Comparison of ENCODE assay signal across 17 cellular contexts in genomic region chr14:63902375-63902976, GRCh38.
"Had no signal": no experiment of that assay in that cellular context is flagged by ENCODE, and none has a peak within 500 bp of the region (broad histone marks: within the 10 kb centered on the region; RNA-seq: fewer than 3 reads in every experiment).

No MANE protein-coding gene starts in this region.

- H3K4me3 Mint-ChIP-seq: activated CD8-positive, alpha-beta memory T cell treated with anti-CD3 and anti-CD28 coated beads, Interleukin-2, amount 10 ng/mL, durations not matched to agents 7 days and 5 days; activated naive CD8-positive, alpha-beta T cell; activated T-cell treated with anti-CD3 and anti-CD28 coated beads, Interleukin-2, amount 50 U/mL, for 24 hours; nephron had no signal

- H3K9me3 ChIP-seq: breast epithelium, mucosa of descending colon, sigmoid colon, suprapubic skin had no signal

- H3K27ac ChIP-seq: sigmoid colon, suprapubic skin had no signal

- H3K36me3 ChIP-seq: breast epithelium, sigmoid colon, suprapubic skin had no signal

- ATAC-seq: activated CD8-positive, alpha-beta memory T cell treated with anti-CD3 and anti-CD28 coated beads, Interleukin-2, amount 10 ng/mL, durations not matched to agents 7 days and 5 days; mucosa of descending colon; stimulated activated naive CD8-positive, alpha-beta T cell treated with anti-CD3 and anti-CD28 coated beads, Interleukin-15, Interleukin-2, amounts not matched to agents 100 U/mL and 50 U/mL, for 24 hours had no signal

- H3K27me3 ChIP-seq: breast epithelium, sigmoid colon, suprapubic skin had no signal

- DNase-seq: activated CD4-positive, alpha-beta T cell treated with anti-CD3 and anti-CD28 coated beads, Interleukin-2, amount 50 U/mL, for 4 hours; activated CD8-positive, alpha-beta memory T cell treated with anti-CD3 and anti-CD28 coated beads, Interleukin-2, amount 10 ng/mL, durations not matched to agents 7 days and 5 days; activated effector memory CD4-positive, alpha-beta T cell treated with Interleukin-2 at 50 U/mL for 16 hours; activated T-cell treated with anti-CD3 and anti-CD28 coated beads, Interleukin-2, amount 50 U/mL, for 24 hours; anterior cingulate cortex; hypothalamus; mucosa of descending colon; occipital lobe; sigmoid colon; stimulated activated CD4-positive, alpha-beta T cell treated with anti-CD3 and anti-CD28 coated beads, Interleukin-2, amount 100 ng/mL, for 48 hours; stimulated activated naive CD8-positive, alpha-beta T cell treated with anti-CD3 and anti-CD28 coated beads, Interleukin-15, Interleukin-2, amounts not matched to agents 100 U/mL and 50 U/mL, for 24 hours; T-helper 2 cell had no signal

- H3K4me1 ChIP-seq: breast epithelium had no signal

- H3K27me3 Mint-ChIP-seq: activated CD8-positive, alpha-beta memory T cell treated with anti-CD3 and anti-CD28 coated beads, Interleukin-2, amount 10 ng/mL, durations not matched to agents 7 days and 5 days; activated naive CD8-positive, alpha-beta T cell; activated T-cell treated with anti-CD3 and anti-CD28 coated beads, Interleukin-2, amount 50 U/mL, for 24 hours had no signal

- H3K27ac Mint-ChIP-seq: activated CD8-positive, alpha-beta memory T cell treated with anti-CD3 and anti-CD28 coated beads, Interleukin-2, amount 10 ng/mL, durations not matched to agents 7 days and 5 days; activated T-cell treated with anti-CD3 and anti-CD28 coated beads, Interleukin-2, amount 50 U/mL, for 24 hours had no signal

- H3K4me3 ChIP-seq: breast epithelium, mucosa of descending colon, sigmoid colon, suprapubic skin had no signal

- FAIRE-seq: TTC549 had no signal
